ENCODE assay signal across 28 cellular contexts in the genomic region with DNA sequence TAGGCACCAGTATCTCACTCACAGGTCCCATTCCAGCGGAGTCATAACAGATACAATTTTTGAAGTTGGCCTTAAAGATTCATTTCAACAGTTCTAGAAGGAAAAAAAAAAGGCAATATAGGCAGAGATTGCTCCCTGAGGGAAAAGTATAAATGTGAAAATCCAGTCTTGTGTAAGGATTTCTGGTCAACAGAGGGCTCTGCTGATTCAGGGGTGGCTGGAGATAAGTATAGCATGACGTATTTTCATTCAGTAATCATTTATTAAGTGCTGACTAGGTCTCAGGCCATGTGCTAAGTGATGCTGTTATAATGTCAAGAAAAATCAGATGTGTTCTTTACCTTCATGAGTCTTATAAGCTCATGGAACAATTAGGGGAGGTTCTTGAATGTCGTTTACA.
A peak's percentile ranks its signal among the peaks of the same experiment; 100 is the strongest.
DNase-seq lines count a peak whose midpoint lies in the region; ATAC-seq and TF ChIP-seq lines count a peak whose summit lies in the region.
"Had no signal": no experiment of that assay in that cellular context is flagged by ENCODE, and none has a peak within 500 bp of the region (broad histone marks: within the 10 kb centered on the region; RNA-seq: fewer than 3 reads in every experiment).

No MANE protein-coding gene starts in this region.

- peaks cover 4% of the 10 kb centered on the region for H3K9me3 Mint-ChIP-seq in activated CD4-positive, alpha-beta memory T cell treated with anti-CD3 and anti-CD28 coated beads for 36 hours
- H3K9me3 Mint-ChIP-seq: activated T-cell treated with anti-CD3 and anti-CD28 coated beads, Interleukin-2, amount 50 U/mL, for 72 hours; natural killer cell had no signal

- H3K27me3 ChIP-seq in BLaER1 treated with 17β-estradiol and CSF1 and Interleukin-3, amounts not matched to agents 10 nM and 100 nM, result no peaks in the 10 kb centered on the region
- no peaks in the 10 kb centered on the region for H3K27me3 ChIP-seq in OCI-LY3 (ENCODE audit: low read depth, low read length)
- H3K27me3 ChIP-seq in uterus, result no peaks in the 10 kb centered on the region
- H3K27me3 ChIP-seq: BE2C, heart right ventricle, SJSA1, tibial artery had no signal

- no peak overlapping the region for H3K4me3 ChIP-seq in BLaER1 treated with 17β-estradiol and CSF1 and Interleukin-3, amounts not matched to agents 10 nM and 100 nM
- H3K4me3 ChIP-seq in OCI-LY3 (ENCODE audit: low read length), result no peak overlapping the region
- H3K4me3 ChIP-seq in cardiac fibroblast (replicated peaks in 1 of 2; ENCODE audit: low read depth in 2 of 2, low read length in 2 of 2), result no peak overlapping the region
- H3K4me3 ChIP-seq in uterus, result no peak overlapping the region
- H3K4me3 ChIP-seq: GM12878, heart right ventricle, lung, mucosa of descending colon, psoas muscle, SJSA1, tibial artery had no signal

- H4K20me1 ChIP-seq in BLaER1 treated with 17β-estradiol and CSF1 and Interleukin-3, amounts not matched to agents 10 nM and 100 nM, result no peaks in the 10 kb centered on the region
- no peaks in the 10 kb centered on the region for H4K20me1 ChIP-seq in OCI-LY3 (ENCODE audit: insufficient read depth, low read length)

- POLR2A ChIA-PET in activated CD4-positive, alpha-beta memory T cell treated with anti-CD3 and anti-CD28 coated beads for 36 hours (lab: Charles Lee), result no interaction called here

- ATAC-seq in HG02610 (IDR thresholded peaks at IDR 0.05; ENCODE audit: unreplicated experiment) (no peak), HG02973 (IDR thresholded peaks at IDR 0.05; ENCODE audit: unreplicated experiment) (no peak)
- ATAC-seq: activated CD4-positive, CD25-positive, alpha-beta regulatory T cell treated with anti-CD3 and anti-CD28 coated beads, Interleukin-2, amount 50 U/mL, for 24 hours; activated T-cell treated with anti-CD3 and anti-CD28 coated beads, Interleukin-2, amount 50 U/mL, for 72 hours; GM12878; heart right ventricle; mucosa of descending colon; natural killer cell; psoas muscle had no signal

- peak; percentile 42 for TF ChIP-seq CTCF in OCI-LY3 (IDR thresholded peaks at IDR 0.05; ENCODE audit: low read depth, low read length)
- TF ChIP-seq CTCF in cardiac fibroblast (IDR thresholded peaks at IDR 0.05; ENCODE audit: low read depth, low read length), result no peak
- TF ChIP-seq CTCF in uterus (IDR thresholded peaks at IDR 0.05), result no peak

- H3K9me3 ChIP-seq in BLaER1 treated with 17β-estradiol and CSF1 and Interleukin-3, amounts not matched to agents 10 nM and 100 nM (replicated peaks in 1 of 11), result peaks cover 0 to 10% (median 0%) of the 10 kb centered on the region in 11 experiments; a peak in 1 of 22 replicates
- no peaks in the 10 kb centered on the region for H3K9me3 ChIP-seq in OCI-LY3 (ENCODE audit: insufficient read depth, low read length)
- no peaks in the 10 kb centered on the region for H3K9me3 ChIP-seq in uterus
- H3K9me3 ChIP-seq: BE2C, mucosa of descending colon, psoas muscle, SJSA1, tibial artery had no signal

- H3K27me3 Mint-ChIP-seq in activated CD4-positive, alpha-beta memory T cell treated with anti-CD3 and anti-CD28 coated beads for 36 hours, result no peaks in the 10 kb centered on the region

- no peaks in the 10 kb centered on the region for H3K4me1 Mint-ChIP-seq in activated CD4-positive, alpha-beta memory T cell treated with anti-CD3 and anti-CD28 coated beads for 36 hours (ENCODE audit: low read depth)
- H3K4me1 Mint-ChIP-seq: natural killer cell had no signal

- H3K4me2 ChIP-seq in BLaER1 treated with 17β-estradiol and CSF1 and Interleukin-3, amounts not matched to agents 10 nM and 100 nM, result peak overlapping the region in 10 of 11 experiments; percentile 11 to 85 (median 72); a peak in 12 of 22 replicates
- no peak overlapping the region for H3K4me2 ChIP-seq in OCI-LY3 (ENCODE audit: low read length)

- DNase-seq in cardiac fibroblast (ENCODE audit: low read depth in 2 of 2) (peak; percentile 17 to 42), glomerular visceral epithelial cell (ENCODE audit: extremely low spot score) (peak; percentile 15), uterus (no peak)
- no peak for DNase-seq in activated CD4-positive, alpha-beta memory T cell treated with anti-CD3 and anti-CD28 coated beads for 36 hours
- DNase-seq: activated CD4-positive, alpha-beta T cell treated with anti-CD3 and anti-CD28 coated beads, Interleukin-2, amount 50 U/mL, for 48 hours; activated naive CD4-positive, alpha-beta T cell; activated T-cell treated with anti-CD3 and anti-CD28 coated beads, Interleukin-2, amount 50 U/mL, for 72 hours; BE2C; heart right ventricle; MM.1S; mucosa of descending colon; natural killer cell; NCI-H1105 treated with DMSO at 0.1 percent for 48 hours; NCI-H187 treated with DMSO at 0.1 percent for 48 hours; NCI-H526; nucleus accumbens; psoas muscle; stimulated activated CD4-positive, alpha-beta T cell treated with anti-CD3 and anti-CD28 coated beads, Interleukin-4, amount 100 ng/mL, for 1 hour; tibial artery had no signal

- H3K27ac ChIP-seq in BLaER1 treated with 17β-estradiol and CSF1 and Interleukin-3, amounts not matched to agents 10 nM and 100 nM, result no peak overlapping the region
- no peak overlapping the region for H3K27ac ChIP-seq in OCI-LY3 (ENCODE audit: low read length)
- H3K27ac ChIP-seq in uterus, result no peak overlapping the region
- H3K27ac ChIP-seq: heart right ventricle, psoas muscle, SJSA1, tibial artery had no signal

- no peak overlapping the region for H2AFZ ChIP-seq in OCI-LY3 (ENCODE audit: low read depth, low read length)

- no peak overlapping the region for H3K4me3 Mint-ChIP-seq in activated CD4-positive, alpha-beta memory T cell treated with anti-CD3 and anti-CD28 coated beads for 36 hours
- H3K4me3 Mint-ChIP-seq: activated T-cell treated with anti-CD3 and anti-CD28 coated beads, Interleukin-2, amount 50 U/mL, for 72 hours; natural killer cell; T-helper 1 cell treated with Interleukin-12 subunit alpha and Interleukin-12 subunit beta and Interleukin-4 antibody, amounts not matched to agents 30 μg/mL and 1 μg/mL, for 36 hours had no signal

- no peak overlapping the region for H3K27ac Mint-ChIP-seq in activated CD4-positive, alpha-beta memory T cell treated with anti-CD3 and anti-CD28 coated beads for 36 hours
- H3K27ac Mint-ChIP-seq: activated T-cell treated with anti-CD3 and anti-CD28 coated beads, Interleukin-2, amount 50 U/mL, for 72 hours; natural killer cell; T-helper 1 cell treated with Interleukin-12 subunit alpha and Interleukin-12 subunit beta and Interleukin-4 antibody, amounts not matched to agents 30 μg/mL and 1 μg/mL, for 36 hours had no signal

- no peaks in the 10 kb centered on the region for H3K79me2 ChIP-seq in OCI-LY3 (ENCODE audit: low read length)

- H3K36me3 ChIP-seq in BLaER1 treated with 17β-estradiol and CSF1 and Interleukin-3, amounts not matched to agents 10 nM and 100 nM, result no peaks in the 10 kb centered on the region
- H3K36me3 ChIP-seq in OCI-LY3 (replicated peaks; ENCODE audit: low read depth, low read length) (no peaks in the 10 kb centered on the region), uterus (no peaks in the 10 kb centered on the region)
- H3K36me3 ChIP-seq: BE2C, heart right ventricle, SJSA1, tibial artery had no signal

- TF ChIP-seq POLR2A in uterus (IDR thresholded peaks at IDR 0.05), result no peak

- H3K4me1 ChIP-seq in BLaER1 treated with 17β-estradiol and CSF1 and Interleukin-3, amounts not matched to agents 10 nM and 100 nM, result peaks cover 16 to 35% (median 31%) of the 10 kb centered on the region in 10 experiments
- H3K4me1 ChIP-seq in OCI-LY3 (ENCODE audit: low read length), result peaks cover 11% of the 10 kb centered on the region
- no peaks in the 10 kb centered on the region for H3K4me1 ChIP-seq in uterus
- H3K4me1 ChIP-seq: BE2C, heart right ventricle, psoas muscle had no signal

- H3K36me3 Mint-ChIP-seq in activated CD4-positive, alpha-beta memory T cell treated with anti-CD3 and anti-CD28 coated beads for 36 hours, result no peaks in the 10 kb centered on the region
- H3K36me3 Mint-ChIP-seq: natural killer cell had no signal

- no peak overlapping the region for H3K9ac ChIP-seq in BLaER1 treated with 17β-estradiol and CSF1 and Interleukin-3, amounts not matched to agents 10 nM and 100 nM
- H3K9ac ChIP-seq in OCI-LY3 (ENCODE audit: low read length), result no peak overlapping the region

- intact Hi-C loops in uterus (cut with DNase I; ENCODE audit: low total_unique reads), result no loop called here
- intact Hi-C loops in activated CD4-positive, alpha-beta memory T cell treated with anti-CD3 and anti-CD28 coated beads for 36 hours (cut with micrococcal nuclease), result no loop called here

- CTCF ChIA-PET in activated CD4-positive, alpha-beta memory T cell treated with anti-CD3 and anti-CD28 coated beads for 36 hours (lab: Charles Lee), result no interaction called here

Comparison
In these comparisons a context has a peak if more than half of its experiments do, and no peak if none do; other contexts are left out.
1. DNase-seq: peak in cardiac fibroblast (2 of 2) and glomerular visceral epithelial cell (single experiment); none in uterus (0 of 2) and activated CD4-positive, alpha-beta memory T cell treated with anti-CD3 and anti-CD28 coated beads for 36 hours (single experiment).